29 cellular contexts compared by ENCODE assay signal in genomic region chr20:16674243-16674642, GRCh38.
"Had no signal": no experiment of that assay in that cellular context is flagged by ENCODE, and none has a peak within 500 bp of the region (broad histone marks: within the 10 kb centered on the region; RNA-seq: fewer than 3 reads in every experiment).

No MANE protein-coding gene starts in this region.

- FAIRE-seq: colon, endometrium, endothelial cell of umbilical vein, frontal cortex had no signal

- H3K4me3 Mint-ChIP-seq: dendritic cell treated with granulocyte-macrophage colony-stimulating factor and Interleukin-4, amounts not matched to agents 40 ng/mL and 50 ng/mL, for 4 days; effector memory CD8-positive, alpha-beta T cell; endodermal cell had no signal

- H3K36me3 ChIP-seq: colonic mucosa, esophagus muscularis mucosa, esophagus squamous epithelium, gastrocnemius medialis, gastroesophageal sphincter, heart left ventricle, heart right ventricle had no signal

- DNase-seq: colonic mucosa; cortex of kidney; dermis blood vessel endothelial cell; dorsolateral prefrontal cortex; effector CD4-positive, alpha-beta T cell; effector CD8-positive, alpha-beta T cell; effector memory CD4-positive, alpha-beta T cell; effector memory CD8-positive, alpha-beta T cell; endodermal cell; erythroblast; esophagus squamous epithelium; foreskin fibroblast; foreskin keratinocyte; foreskin melanocyte; gastrocnemius medialis; glutamatergic neuron; head of caudate nucleus; heart left ventricle; heart right ventricle had no signal

- H3K27me3 Mint-ChIP-seq: dendritic cell treated with granulocyte-macrophage colony-stimulating factor and Interleukin-4, amounts not matched to agents 40 ng/mL and 50 ng/mL, for 4 days had no signal

- H3K27ac ChIP-seq: colonic mucosa, coronary artery, dorsolateral prefrontal cortex, epithelial cell of prostate, esophagus muscularis mucosa, esophagus squamous epithelium, foreskin keratinocyte, gastrocnemius medialis, gastroesophageal sphincter, heart left ventricle, heart right ventricle had no signal

- H3K9me3 ChIP-seq: colonic mucosa, esophagus squamous epithelium, gastrocnemius medialis had no signal

- H3K4me1 ChIP-seq: colonic mucosa, esophagus muscularis mucosa, esophagus squamous epithelium, foreskin keratinocyte, gastrocnemius medialis, gastroesophageal sphincter, heart left ventricle, heart right ventricle had no signal

- H3K9me3 Mint-ChIP-seq: effector memory CD8-positive, alpha-beta T cell had no signal

- ATAC-seq: effector memory CD8-positive, alpha-beta T cell; esophagus mucosa; foreskin keratinocyte; gastrocnemius medialis; gastroesophageal sphincter; heart left ventricle; heart right ventricle had no signal

- H3K4me3 ChIP-seq: colonic mucosa, coronary artery, dorsolateral prefrontal cortex, esophagus muscularis mucosa, esophagus squamous epithelium, gastrocnemius medialis, gastroesophageal sphincter, heart left ventricle, heart right ventricle had no signal

- H3K27me3 ChIP-seq: colonic mucosa, esophagus muscularis mucosa, esophagus squamous epithelium, foreskin keratinocyte, gastrocnemius medialis, gastroesophageal sphincter, heart left ventricle, heart right ventricle had no signal

- H3K27ac Mint-ChIP-seq: dendritic cell treated with granulocyte-macrophage colony-stimulating factor and Interleukin-4, amounts not matched to agents 40 ng/mL and 50 ng/mL, for 4 days; effector memory CD8-positive, alpha-beta T cell; endodermal cell had no signal
